Comparison of ENCODE assay signal across 1 cellular context in genomic region chr16:15482068-15482747, GRCh38.
TF ChIP-seq lines count a peak whose summit lies in the region.

No MANE protein-coding gene starts in this region.

TF ChIP-seq in HepG2, 621 proteins besides CTCF, POLR2A, EP300 and RAD21 (continued from another document and continues in another):
- TF ChIP-seq ZSCAN21 (CRISPR knock-in tag; IDR thresholded peaks at IDR 0.05; ENCODE audit: borderline replicate concordance) (no peak; the same call in 1 of the 2 replicates), CENPX (CRISPR knock-in tag; IDR thresholded peaks at IDR 0.05) (no peak), ARID3A (IDR thresholded peaks at IDR 0.05; ENCODE audit: low read depth, low read length) (peak; percentile 35; the same call in 1 of the 2 replicates), PRDM15 (CRISPR knock-in tag; IDR thresholded peaks at IDR 0.05) (no peak), ZBTB43 (CRISPR knock-in tag; conservative IDR thresholded peaks at IDR 0.05) (no peak; the same call in 1 of the 2 replicates), NFE2L2 (IDR thresholded peaks at IDR 0.05; ENCODE audit: low read length) (no peak; the same call in 1 of the 2 replicates), ZNF460 (CRISPR knock-in tag; IDR thresholded peaks at IDR 0.05; ENCODE audit: borderline replicate concordance) (no peak), POLR2G (IDR thresholded peaks at IDR 0.05; ENCODE audit: low read depth, low read length) (peak; percentile 80), PCBP1 (IDR thresholded peaks at IDR 0.05; ENCODE audit: borderline replicate concordance, low read depth, low read length) (no peak), TSC22D2 (CRISPR knock-in tag; IDR thresholded peaks at IDR 0.05; ENCODE audit: borderline replicate concordance) (0 out of 2 replicates have a peak, but pooled peaks have one; percentile 12), ZNF761 (CRISPR knock-in tag; conservative IDR thresholded peaks at IDR 0.05) (0 out of 2 replicates have a peak, but pooled peaks have one; percentile 40), SMAD3 (CRISPR knock-in tag; IDR thresholded peaks at IDR 0.05) (peak; percentile 84), HNRNPH1 (optimal IDR thresholded peaks at IDR 0.05; ENCODE audit: low read depth, low read length) (no peak), ZMYM2 (CRISPR knock-in tag; IDR thresholded peaks at IDR 0.05) (peak; percentile 59; the same call in 1 of the 2 replicates), TAF15 (IDR thresholded peaks at IDR 0.05; ENCODE audit: low read depth, low read length, poor library complexity, severe bottlenecking) (no peak), GATAD2A (CRISPR knock-in tag; IDR thresholded peaks at IDR 0.05) (peak; percentile 80), KIAA2018 (CRISPR knock-in tag; IDR thresholded peaks at IDR 0.05; ENCODE audit: borderline replicate concordance) (no peak), CHCHD3 (CRISPR knock-in tag; IDR thresholded peaks at IDR 0.05) (no peak), MTA3 (CRISPR knock-in tag; IDR thresholded peaks at IDR 0.05) (no peak), ZNF343 (CRISPR knock-in tag; IDR thresholded peaks at IDR 0.05) (0 out of 2 replicates have a peak, but pooled peaks have one; percentile 21), TBX2 (CRISPR knock-in tag; IDR thresholded peaks at IDR 0.05; ENCODE audit: borderline replicate concordance) (peak; percentile 41), ZNF547 (CRISPR knock-in tag; IDR thresholded peaks at IDR 0.05) (0 out of 2 replicates have a peak, but pooled peaks have one; percentile 30), PHF5A (CRISPR knock-in tag; IDR thresholded peaks at IDR 0.05; ENCODE audit: low read depth, unreplicated experiment) (no peak), TCF7L2 (IDR thresholded peaks at IDR 0.05; ENCODE audit: low read depth, low read length) (no peak), SPEN (CRISPR knock-in tag; IDR thresholded peaks at IDR 0.05; ENCODE audit: low read depth) (0 out of 2 replicates have a peak, but pooled peaks have one; percentile 32)
- TF ChIP-seq, protein P1, sequence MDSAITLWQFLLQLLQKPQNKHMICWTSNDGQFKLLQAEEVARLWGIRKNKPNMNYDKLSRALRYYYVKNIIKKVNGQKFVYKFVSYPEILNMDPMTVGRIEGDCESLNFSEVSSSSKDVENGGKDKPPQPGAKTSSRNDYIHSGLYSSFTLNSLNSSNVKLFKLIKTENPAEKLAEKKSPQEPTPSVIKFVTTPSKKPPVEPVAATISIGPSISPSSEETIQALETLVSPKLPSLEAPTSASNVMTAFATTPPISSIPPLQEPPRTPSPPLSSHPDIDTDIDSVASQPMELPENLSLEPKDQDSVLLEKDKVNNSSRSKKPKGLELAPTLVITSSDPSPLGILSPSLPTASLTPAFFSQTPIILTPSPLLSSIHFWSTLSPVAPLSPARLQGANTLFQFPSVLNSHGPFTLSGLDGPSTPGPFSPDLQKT (CRISPR knock-in tag; IDR thresholded peaks at IDR 0.05; ENCODE audit: borderline replicate concordance) = no peak
- TF ChIP-seq, protein P2, sequence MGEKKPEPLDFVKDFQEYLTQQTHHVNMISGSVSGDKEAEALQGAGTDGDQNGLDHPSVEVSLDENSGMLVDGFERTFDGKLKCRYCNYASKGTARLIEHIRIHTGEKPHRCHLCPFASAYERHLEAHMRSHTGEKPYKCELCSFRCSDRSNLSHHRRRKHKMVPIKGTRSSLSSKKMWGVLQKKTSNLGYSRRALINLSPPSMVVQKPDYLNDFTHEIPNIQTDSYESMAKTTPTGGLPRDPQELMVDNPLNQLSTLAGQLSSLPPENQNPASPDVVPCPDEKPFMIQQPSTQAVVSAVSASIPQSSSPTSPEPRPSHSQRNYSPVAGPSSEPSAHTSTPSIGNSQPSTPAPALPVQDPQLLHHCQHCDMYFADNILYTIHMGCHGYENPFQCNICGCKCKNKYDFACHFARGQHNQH (CRISPR knock-in tag; IDR thresholded peaks at IDR 0.05) = peak; percentile 75; the same call in 1 of the 2 replicates
- TF ChIP-seq, protein P3, sequence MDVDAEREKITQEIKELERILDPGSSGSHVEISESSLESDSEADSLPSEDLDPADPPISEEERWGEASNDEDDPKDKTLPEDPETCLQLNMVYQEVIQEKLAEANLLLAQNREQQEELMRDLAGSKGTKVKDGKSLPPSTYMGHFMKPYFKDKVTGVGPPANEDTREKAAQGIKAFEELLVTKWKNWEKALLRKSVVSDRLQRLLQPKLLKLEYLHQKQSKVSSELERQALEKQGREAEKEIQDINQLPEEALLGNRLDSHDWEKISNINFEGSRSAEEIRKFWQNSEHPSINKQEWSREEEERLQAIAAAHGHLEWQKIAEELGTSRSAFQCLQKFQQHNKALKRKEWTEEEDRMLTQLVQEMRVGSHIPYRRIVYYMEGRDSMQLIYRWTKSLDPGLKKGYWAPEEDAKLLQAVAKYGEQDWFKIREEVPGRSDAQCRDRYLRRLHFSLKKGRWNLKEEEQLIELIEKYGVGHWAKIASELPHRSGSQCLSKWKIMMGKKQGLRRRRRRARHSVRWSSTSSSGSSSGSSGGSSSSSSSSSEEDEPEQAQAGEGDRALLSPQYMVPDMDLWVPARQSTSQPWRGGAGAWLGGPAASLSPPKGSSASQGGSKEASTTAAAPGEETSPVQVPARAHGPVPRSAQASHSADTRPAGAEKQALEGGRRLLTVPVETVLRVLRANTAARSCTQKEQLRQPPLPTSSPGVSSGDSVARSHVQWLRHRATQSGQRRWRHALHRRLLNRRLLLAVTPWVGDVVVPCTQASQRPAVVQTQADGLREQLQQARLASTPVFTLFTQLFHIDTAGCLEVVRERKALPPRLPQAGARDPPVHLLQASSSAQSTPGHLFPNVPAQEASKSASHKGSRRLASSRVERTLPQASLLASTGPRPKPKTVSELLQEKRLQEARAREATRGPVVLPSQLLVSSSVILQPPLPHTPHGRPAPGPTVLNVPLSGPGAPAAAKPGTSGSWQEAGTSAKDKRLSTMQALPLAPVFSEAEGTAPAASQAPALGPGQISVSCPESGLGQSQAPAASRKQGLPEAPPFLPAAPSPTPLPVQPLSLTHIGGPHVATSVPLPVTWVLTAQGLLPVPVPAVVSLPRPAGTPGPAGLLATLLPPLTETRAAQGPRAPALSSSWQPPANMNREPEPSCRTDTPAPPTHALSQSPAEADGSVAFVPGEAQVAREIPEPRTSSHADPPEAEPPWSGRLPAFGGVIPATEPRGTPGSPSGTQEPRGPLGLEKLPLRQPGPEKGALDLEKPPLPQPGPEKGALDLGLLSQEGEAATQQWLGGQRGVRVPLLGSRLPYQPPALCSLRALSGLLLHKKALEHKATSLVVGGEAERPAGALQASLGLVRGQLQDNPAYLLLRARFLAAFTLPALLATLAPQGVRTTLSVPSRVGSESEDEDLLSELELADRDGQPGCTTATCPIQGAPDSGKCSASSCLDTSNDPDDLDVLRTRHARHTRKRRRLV (CRISPR knock-in tag; IDR thresholded peaks at IDR 0.05) = no peak
- TF ChIP-seq, protein P4, sequence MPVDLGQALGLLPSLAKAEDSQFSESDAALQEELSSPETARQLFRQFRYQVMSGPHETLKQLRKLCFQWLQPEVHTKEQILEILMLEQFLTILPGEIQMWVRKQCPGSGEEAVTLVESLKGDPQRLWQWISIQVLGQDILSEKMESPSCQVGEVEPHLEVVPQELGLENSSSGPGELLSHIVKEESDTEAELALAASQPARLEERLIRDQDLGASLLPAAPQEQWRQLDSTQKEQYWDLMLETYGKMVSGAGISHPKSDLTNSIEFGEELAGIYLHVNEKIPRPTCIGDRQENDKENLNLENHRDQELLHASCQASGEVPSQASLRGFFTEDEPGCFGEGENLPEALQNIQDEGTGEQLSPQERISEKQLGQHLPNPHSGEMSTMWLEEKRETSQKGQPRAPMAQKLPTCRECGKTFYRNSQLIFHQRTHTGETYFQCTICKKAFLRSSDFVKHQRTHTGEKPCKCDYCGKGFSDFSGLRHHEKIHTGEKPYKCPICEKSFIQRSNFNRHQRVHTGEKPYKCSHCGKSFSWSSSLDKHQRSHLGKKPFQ (CRISPR knock-in tag; IDR thresholded peaks at IDR 0.05; ENCODE audit: insufficient replicate concordance) = no peak
